ENCODE assay signal across 12 cellular contexts in genomic region chr1:2561898-2562895, GRCh38. TPM values are rescaled to one million over a fixed set of nuclear protein-coding genes. Genes with fewer than 3 reads are reported as not detected.
A peak's percentile ranks its signal among the peaks of the same experiment; 100 is the strongest.
DNase-seq lines count a peak whose midpoint lies in the region; ATAC-seq and TF ChIP-seq lines count a peak whose summit lies in the region.
"Had no signal": no experiment of that assay in that cellular context is flagged by ENCODE, and none has a peak within 500 bp of the region (broad histone marks: within the 10 kb centered on the region; RNA-seq: fewer than 3 reads in every experiment).

No MANE protein-coding gene starts in this region.

- no peak overlapping the region for H3K14ac ChIP-seq in IMR-90 (replicated peaks; ENCODE audit: low read depth, low read length)

- H3K18ac ChIP-seq in IMR-90 (ENCODE audit: low read depth, low read length), result no peak overlapping the region

- H3K9me3 ChIP-seq in DOHH2 (ENCODE audit: control insufficient read depth, insufficient read depth, low read length) (no peaks in the 10 kb centered on the region), IMR-90 (ENCODE audit: control insufficient read depth, insufficient read depth, low read length) (no peaks in the 10 kb centered on the region), breast epithelium (no peaks in the 10 kb centered on the region), neutrophil (no peaks in the 10 kb centered on the region)
- H3K9me3 ChIP-seq: sigmoid colon had no signal

- no peak for DNase-seq in IMR-90
- DNase-seq in breast epithelium (ENCODE audit: low spot score in 2 of 2), result no peak
- DNase-seq in GDM1 (lab: John Stamatoyannopoulos, UW), result no peak
- no peak for DNase-seq in head of caudate nucleus
- DNase-seq in NOMO-1 treated with dmso at 0.1 percent for 144 hours (lab: John Stamatoyannopoulos, UW; ENCODE audit: unreplicated experiment), result no peak
- DNase-seq: amniotic stem cell, NCI-H1436, sigmoid colon had no signal

- no peak overlapping the region for H2AK5ac ChIP-seq in IMR-90 (ENCODE audit: low read depth, low read length)

- H2BK20ac ChIP-seq in IMR-90 (ENCODE audit: low read depth, low read length), result no peak overlapping the region

- TF ChIP-seq POLR2A in IMR-90 (IDR thresholded peaks at IDR 0.05; ENCODE audit: low read depth, low read length) (no peak), breast epithelium (IDR thresholded peaks at IDR 0.05) (no peak)

- H3K9me1 ChIP-seq in IMR-90 (ENCODE audit: insufficient read depth, low read length), result no peaks in the 10 kb centered on the region

- H3K4me1 ChIP-seq in DOHH2 (ENCODE audit: control insufficient read depth, low read length) (peaks cover 1% of the 10 kb centered on the region; the same call in 1 of the 2 replicates), IMR-90 (ENCODE audit: control insufficient read depth, insufficient read depth, low read length) (no peaks in the 10 kb centered on the region), breast epithelium (peaks cover 7 to 8% of the 10 kb centered on the region in 2 donors), neutrophil (ENCODE audit: control insufficient read depth in 1 of 2, insufficient read depth in 1 of 2, low read depth in 1 of 2, low read length in 1 of 2) (peaks cover 10 to 16% of the 10 kb centered on the region in 2 experiments)

- TF ChIP-seq CTCF in DOHH2 (IDR thresholded peaks at IDR 0.05; ENCODE audit: low read depth, low read length, poor library complexity, severe bottlenecking) (peak; percentile 67), IMR-90 (conservative IDR thresholded peaks at IDR 0.05; ENCODE audit: low read depth, low read length) (0 out of 2 replicates have a peak, but pooled peaks have one; percentile 12), breast epithelium (IDR thresholded peaks at IDR 0.05) (peak in 2 of 3 donors; percentile 16 to 26), neutrophil (IDR thresholded peaks at IDR 0.05) (peak; percentile 69)

- no peak overlapping the region for H2AFZ ChIP-seq in IMR-90 (replicated peaks; ENCODE audit: low read length, poor library complexity)

- no peaks in the 10 kb centered on the region for H3F3A ChIP-seq in DOHH2 (ENCODE audit: control insufficient read depth, insufficient read depth)

- BruUV-seq in IMR-90 (replicated peaks; lab: Mats Ljungman, UMichigan), result no TSS peak

- in situ Hi-C loops in IMR-90 (cut with MboI; ENCODE audit: low sequenced_read_pairs), result no loop called here

- H3K4me3 ChIP-seq in DOHH2 (ENCODE audit: low read length) (no peak overlapping the region), IMR-90 (ENCODE audit: insufficient read depth, low read depth, low read length) (no peak overlapping the region), breast epithelium (no peak overlapping the region), neutrophil (ENCODE audit: low read depth in 1 of 2, low read length in 1 of 2) (no peak overlapping the region)
- H3K4me3 ChIP-seq: sigmoid colon had no signal

- H3K27ac ChIP-seq in DOHH2 (ENCODE audit: low read depth, low read length) (no peak overlapping the region), IMR-90 (ENCODE audit: insufficient read depth, low read length) (no peak overlapping the region), breast epithelium (no peak overlapping the region), neutrophil (peak overlapping the region; percentile 50)
- H3K27ac ChIP-seq: sigmoid colon had no signal

- H4K5ac ChIP-seq in IMR-90 (ENCODE audit: low read depth, low read length), result no peak overlapping the region

- CTCF ChIA-PET in IMR-90 (lab: Yijun Ruan, JAX), result no interaction called here

- H4K20me1 ChIP-seq in DOHH2 (ENCODE audit: control insufficient read depth, insufficient read depth, low read depth, low read length) (no peaks in the 10 kb centered on the region), IMR-90 (ENCODE audit: insufficient read depth, low read length) (no peaks in the 10 kb centered on the region)

- no peak overlapping the region for H3K4me2 ChIP-seq in DOHH2 (ENCODE audit: low read length)
- no peak overlapping the region for H3K4me2 ChIP-seq in IMR-90 (ENCODE audit: low read depth, low read length)

- ATAC-seq in IMR-90 (ENCODE audit: low read depth) (no peak), GM21526 (IDR thresholded peaks at IDR 0.05; ENCODE audit: low FRiP score, unreplicated experiment) (no peak)

- POLR2A ChIA-PET in IMR-90 (lab: Charles Lee; ENCODE audit: unreplicated experiment), result no interaction called here

- 90% methylated on average over 2 of the region's 24 CpGs; no CpG with 5 or more reads in 1 of the 2 experiments for WGBS in IMR-90 (ENCODE audit: extremely low coverage in 2 of 2, insufficient read length in 1 of 2), 2 experiments

- dilution Hi-C loops in IMR-90 (cut with HindIII; ENCODE audit: low sequenced_read_pairs, unreplicated experiment), result no loop called here

- H2AK9ac ChIP-seq in IMR-90 (replicated peaks; ENCODE audit: low read depth, low read length, poor library complexity), result no peak overlapping the region

- H3K36me3 ChIP-seq in DOHH2 (ENCODE audit: control insufficient read depth, low read length) (no peaks in the 10 kb centered on the region), IMR-90 (ENCODE audit: control insufficient read depth, insufficient read depth, low read length) (no peaks in the 10 kb centered on the region), breast epithelium (no peaks in the 10 kb centered on the region), neutrophil (peaks cover 70% of the 10 kb centered on the region)

- no peak overlapping the region for H3K9ac ChIP-seq in IMR-90 (ENCODE audit: low read depth, low read length)

- H2BK15ac ChIP-seq in IMR-90 (ENCODE audit: low read depth, low read length), result no peak overlapping the region

- no peak overlapping the region for H3K56ac ChIP-seq in IMR-90 (ENCODE audit: extremely low read depth, insufficient read depth, low read length)

- H4K8ac ChIP-seq in IMR-90 (ENCODE audit: low read depth in 2 of 2, low read length in 2 of 2), result no peak overlapping the region

- no peak overlapping the region for H3K4ac ChIP-seq in IMR-90 (ENCODE audit: low read depth, low read length)

- H3K9me2 ChIP-seq in DOHH2 (replicated peaks; ENCODE audit: control insufficient read depth, low read length), result no peaks in the 10 kb centered on the region

- no peak overlapping the region for H4K91ac ChIP-seq in IMR-90 (ENCODE audit: insufficient read depth, low read depth, low read length)

- no peak overlapping the region for H3K23ac ChIP-seq in IMR-90 (ENCODE audit: low read depth, low read length)

- TF ChIP-seq RAD21 in IMR-90 (IDR thresholded peaks at IDR 0.05; ENCODE audit: low read length), result no peak

- H3K79me1 ChIP-seq in IMR-90 (ENCODE audit: low read depth in 1 of 2, low read length in 2 of 2), result no peaks in the 10 kb centered on the region

- H3K27me3 ChIP-seq in DOHH2 (ENCODE audit: control insufficient read depth, low read length) (no peaks in the 10 kb centered on the region), IMR-90 (ENCODE audit: control insufficient read depth, insufficient read depth, low read length) (peaks cover 18% of the 10 kb centered on the region), breast epithelium (peaks cover 0 to 5% of the 10 kb centered on the region in 2 donors), neutrophil (no peaks in the 10 kb centered on the region)

- intact Hi-C loops in IMR-90 (cut with micrococcal nuclease), result no loop called here
- intact Hi-C loops in breast epithelium (cut with DNase I; ENCODE audit: low total_unique reads), result no loop called here
- intact Hi-C loops in head of caudate nucleus (cut with DNase I), result no loop called here

- no peak overlapping the region for H2BK120ac ChIP-seq in IMR-90 (ENCODE audit: low read depth, low read length)

- no peak overlapping the region for H2BK5ac ChIP-seq in IMR-90 (ENCODE audit: low read depth, low read length, poor library complexity, severe bottlenecking)

- no peaks in the 10 kb centered on the region for H3K79me2 ChIP-seq in DOHH2 (ENCODE audit: control insufficient read depth, low read length)

TF ChIP-seq in IMR-90, 13 proteins besides CTCF, POLR2A, EP300 and RAD21:
- TF ChIP-seq CEBPB (IDR thresholded peaks at IDR 0.05; ENCODE audit: low read depth, low read length) (no peak), NFE2L2 (IDR thresholded peaks at IDR 0.05; ENCODE audit: low read depth, low read length) (no peak), MAZ (IDR thresholded peaks at IDR 0.05; ENCODE audit: borderline replicate concordance, low read depth, low read length) (no peak), RFX5 (IDR thresholded peaks at IDR 0.05; ENCODE audit: low read depth, low read length) (no peak), ELK1 (IDR thresholded peaks at IDR 0.05; ENCODE audit: borderline replicate concordance, low read depth, low read length) (no peak)
TF ChIP-seq in IMR-90: peak in this region for 0.

RNA-seq across cellular contexts. Expression of gene TNFRSF14, which starts 6.0 kb away (rescaled TPM):
- total RNA-seq in IMR-90 (2012; rRNA removed) (1.3 and 1.7 TPM in 2 replicates), breast epithelium (10 to 100 TPM; 55.8 to 75.8 (median 67.8) TPM)
- 4.2 and 4.6 TPM in 2 replicates for polyA plus RNA-seq in IMR-90 (2012; rRNA removed)
- 3.1 and 5.7 TPM in 2 replicates for polyA plus RNA-seq in IMR-90 (2012; cell fraction: cytosol; rRNA removed)
- polyA plus RNA-seq in IMR-90 (2012; cell fraction: nucleus; rRNA removed; ENCODE audit: low replicate concordance), result 32.3 and 65.2 TPM in 2 replicates

RNA-seq across cellular contexts. Expression of gene PRXL2B, which starts 24.4 kb away (rescaled TPM):
- 8.1 and 10.9 TPM in 2 replicates for total RNA-seq in IMR-90 (2012; rRNA removed)
- polyA plus RNA-seq in IMR-90 (2012; rRNA removed), result 22.3 and 23.0 TPM in 2 replicates
- polyA plus RNA-seq in IMR-90 (2012; cell fraction: cytosol; rRNA removed), result 23.1 and 35.9 TPM in 2 replicates
- 23.6 and 41.8 TPM in 2 replicates for polyA plus RNA-seq in IMR-90 (2012; cell fraction: nucleus; rRNA removed; ENCODE audit: low replicate concordance)
- 10 to 100 TPM in 2 of 3 donors, 1 to 10 TPM in 1; 4.8 to 15.8 (median 14.4) TPM for total RNA-seq in breast epithelium

RNA-seq across cellular contexts. Expression of gene HES5, which starts 32.1 kb away (rescaled TPM):
- total RNA-seq in IMR-90 (2012; rRNA removed), result not detected in 2 replicates
- not detected in 2 replicates for polyA plus RNA-seq in IMR-90 (2012; rRNA removed)
- 0.08 TPM in 1 of 2 replicates, not detected in the other for polyA plus RNA-seq in IMR-90 (2012; cell fraction: cytosol; rRNA removed)
- polyA plus RNA-seq in IMR-90 (2012; cell fraction: nucleus; rRNA removed; ENCODE audit: low replicate concordance), result 0.22 and 0.33 TPM in 2 replicates
- total RNA-seq in breast epithelium, result not detected
- total RNA-seq: T-helper 2 cell treated with Interferon-gamma antibody and Interleukin-4, amounts not matched to agents 100 ng/mL and 5 ng/mL, for 36 hours had no signal

RNA-seq across cellular contexts. Expression of gene PANK4, which starts 35.8 kb away (rescaled TPM):
- total RNA-seq in IMR-90 (2012; rRNA removed) (14.0 and 15.3 TPM in 2 replicates), breast epithelium (10 to 100 TPM; 16.5 to 32.8 (median 31.3) TPM)
- polyA plus RNA-seq in IMR-90 (2012; rRNA removed), result 18.5 and 23.3 TPM in 2 replicates
- polyA plus RNA-seq in IMR-90 (2012; cell fraction: cytosol; rRNA removed), result 18.5 and 21.4 TPM in 2 replicates
- polyA plus RNA-seq in IMR-90 (2012; cell fraction: nucleus; rRNA removed; ENCODE audit: low replicate concordance), result 113 and 229 TPM in 2 replicates

Comparison
In these comparisons a context has a peak if more than half of its experiments do, and no peak if none do; other contexts are left out.
1. CTCF ChIP-seq: peak in every context shown above with its lines; median percentile 69 in neutrophil; 67 in DOHH2; 21 in breast epithelium; 12 in IMR-90.
2. RNA of gene TNFRSF14, which starts 6.0 kb away (total RNA-seq): 55.8 to 75.8 TPM in breast epithelium; 1.3 to 1.7 TPM in IMR-90; every median in the first group is over 10 times any median in the second.